ENCODE assay signal across 19 cellular contexts in the genomic region with DNA sequence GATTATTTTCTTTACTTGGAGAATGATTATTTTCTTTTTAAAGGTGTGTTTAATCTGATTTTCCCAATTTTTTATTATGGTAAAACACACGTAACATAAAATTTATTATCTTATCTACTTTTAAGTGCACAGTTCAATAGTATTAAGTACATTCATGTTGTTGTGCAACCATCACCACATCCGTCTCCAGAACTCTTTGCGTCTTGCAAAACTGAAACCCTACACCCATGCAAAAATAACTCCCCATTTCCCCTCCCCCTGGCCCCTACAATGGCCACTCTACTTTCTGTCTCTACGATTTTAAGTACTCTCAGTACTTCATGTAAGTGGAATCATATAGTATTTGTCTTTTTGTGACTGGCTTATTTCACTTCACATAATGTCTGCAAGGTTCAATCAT.
DNase-seq lines count a peak whose midpoint lies in the region; ATAC-seq and TF ChIP-seq lines count a peak whose summit lies in the region.
"Had no signal": no experiment of that assay in that cellular context is flagged by ENCODE, and none has a peak within 500 bp of the region (broad histone marks: within the 10 kb centered on the region; RNA-seq: fewer than 3 reads in every experiment).

No MANE protein-coding gene starts in this region.

- TF ChIP-seq CTCF in CD4-positive, alpha-beta T cell (IDR thresholded peaks at IDR 0.05) = no peak
- no peak for TF ChIP-seq CTCF in BE2C (IDR thresholded peaks at IDR 0.05; ENCODE audit: low read depth, low read length)

- intact Hi-C loops in CD4-positive, alpha-beta T cell (cut with DNase I, micrococcal nuclease) = no loop called here

- no peaks in the 10 kb centered on the region for H3K27me3 Mint-ChIP-seq in CD4-positive, alpha-beta T cell

- no peaks in the 10 kb centered on the region for H3K4me1 Mint-ChIP-seq in CD4-positive, alpha-beta T cell (ENCODE audit: low read depth)
- H3K4me1 Mint-ChIP-seq: activated CD4-positive, alpha-beta T cell treated with anti-CD3 and anti-CD28 coated beads, Interleukin-2, amount 10 ng/mL, durations not matched to agents 7 days and 5 days had no signal

- no peaks in the 10 kb centered on the region for H3K27me3 ChIP-seq in CD4-positive, alpha-beta T cell (ENCODE audit: control insufficient read depth, insufficient read depth, low read length)
- H3K27me3 ChIP-seq in BE2C = no peaks in the 10 kb centered on the region
- H3K27me3 ChIP-seq: SJCRH30 had no signal

- no peaks in the 10 kb centered on the region for H3K4me1 ChIP-seq in BE2C
- H3K4me1 ChIP-seq: Caco-2 had no signal

- H3K4me3 Mint-ChIP-seq in CD4-positive, alpha-beta T cell = no peak overlapping the region
- H3K4me3 Mint-ChIP-seq: activated CD4-positive, alpha-beta T cell treated with anti-CD3 and anti-CD28 coated beads, Interleukin-2, amount 10 ng/mL, durations not matched to agents 7 days and 5 days; activated T-cell treated with anti-CD3 and anti-CD28 coated beads, Interleukin-2, amount 50 U/mL, for 72 hours had no signal

- H3K4me3 ChIP-seq in BE2C (ENCODE audit: low read depth, low read length) = no peak overlapping the region
- H3K4me3 ChIP-seq: SJCRH30 had no signal

- H3K36me3 ChIP-seq in BE2C = no peaks in the 10 kb centered on the region
- H3K36me3 ChIP-seq: SJCRH30 had no signal

- no peaks in the 10 kb centered on the region for H3K9me3 ChIP-seq in CD4-positive, alpha-beta T cell (ENCODE audit: control insufficient read depth, low read length)
- no peaks in the 10 kb centered on the region for H3K9me3 ChIP-seq in BE2C
- H3K9me3 ChIP-seq: Caco-2, SJCRH30 had no signal

- POLR2A ChIA-PET in CD4-positive, alpha-beta T cell (lab: Charles Lee) = no interaction called here

- peak; percentile 52 for DNase-seq in GF-D8 (lab: John Stamatoyannopoulos, UW)
- peak; percentile 50 to 52 for DNase-seq in NOMO-1 (lab: John Stamatoyannopoulos, UW; ENCODE audit: unreplicated experiment in 2 of 2)
- peak; percentile 7 for DNase-seq in fibroblast of peridontal ligament (ENCODE audit: extremely low read depth)
- DNase-seq in activated CD4-positive, alpha-beta T cell treated with anti-CD3 and anti-CD28 coated beads, Interleukin-2, amount 50 U/mL, for 48 hours = no peak
- DNase-seq in CD4-positive, alpha-beta T cell = no peak
- no peak for DNase-seq in BE2C
- DNase-seq in anterior cingulate cortex (lab: John Stamatoyannopoulos, UW) = no peak
- DNase-seq: activated CD4-positive, alpha-beta T cell treated with anti-CD3 and anti-CD28 coated beads, Interleukin-2, amount 10 ng/mL, durations not matched to agents 7 days and 5 days; activated T-cell treated with anti-CD3 and anti-CD28 coated beads, Interleukin-2, amount 50 U/mL, for 72 hours; Caco-2; glutamatergic neuron; mesenchymal stem cell; NCI-H1694 treated with DMSO at 0.1 percent for 48 hours; NCI-H774; SJCRH30; stimulated activated CD4-positive, alpha-beta T cell treated with anti-CD3 and anti-CD28 coated beads, Interleukin-2, amount 100 ng/mL, for 24 hours; stimulated activated CD8-positive, alpha-beta memory T cell treated with anti-CD3 and anti-CD28 coated beads, Interleukin-4, amount 100 ng/mL, for 48 hours had no signal

- H3K27ac Mint-ChIP-seq in CD4-positive, alpha-beta T cell = no peak overlapping the region
- H3K27ac Mint-ChIP-seq: activated CD4-positive, alpha-beta T cell treated with anti-CD3 and anti-CD28 coated beads, Interleukin-2, amount 10 ng/mL, durations not matched to agents 7 days and 5 days; activated T-cell treated with anti-CD3 and anti-CD28 coated beads, Interleukin-2, amount 50 U/mL, for 72 hours had no signal

- peaks cover 8% of the 10 kb centered on the region for H3K9me3 Mint-ChIP-seq in CD4-positive, alpha-beta T cell
- H3K9me3 Mint-ChIP-seq: activated CD4-positive, alpha-beta T cell treated with anti-CD3 and anti-CD28 coated beads, Interleukin-2, amount 10 ng/mL, durations not matched to agents 7 days and 5 days had no signal

- peak; percentile 66 for ATAC-seq in HG03442 (IDR thresholded peaks at IDR 0.05; ENCODE audit: unreplicated experiment)
- no peak for ATAC-seq in CD4-positive, alpha-beta T cell (ENCODE audit: poor library complexity)
- ATAC-seq: activated T-cell treated with anti-CD3 and anti-CD28 coated beads, Interleukin-2, amount 50 U/mL, for 72 hours; HepG2 had no signal

- H3K27ac ChIP-seq in CD4-positive, alpha-beta T cell (ENCODE audit: low read depth, low read length) = no peak overlapping the region
- H3K27ac ChIP-seq: SJCRH30 had no signal

- CTCF ChIA-PET in CD4-positive, alpha-beta T cell (lab: Charles Lee) = no interaction called here

- H3K36me3 Mint-ChIP-seq in CD4-positive, alpha-beta T cell (ENCODE audit: low read depth) = peaks cover 5% of the 10 kb centered on the region

Comparison
In these comparisons a context has a peak if more than half of its experiments do, and no peak if none do; other contexts are left out.
1. DNase-seq: peak in GF-D8 (single experiment), NOMO-1 (2 of 2) and fibroblast of peridontal ligament (single experiment); none in activated CD4-positive, alpha-beta T cell treated with anti-CD3 and anti-CD28 coated beads, Interleukin-2, amount 50 U/mL, for 48 hours (0 of 2), CD4-positive, alpha-beta T cell (0 of 10), BE2C (single experiment) and anterior cingulate cortex (0 of 58).